ENCODE assay signal across 19 cellular contexts in the genomic region with DNA sequence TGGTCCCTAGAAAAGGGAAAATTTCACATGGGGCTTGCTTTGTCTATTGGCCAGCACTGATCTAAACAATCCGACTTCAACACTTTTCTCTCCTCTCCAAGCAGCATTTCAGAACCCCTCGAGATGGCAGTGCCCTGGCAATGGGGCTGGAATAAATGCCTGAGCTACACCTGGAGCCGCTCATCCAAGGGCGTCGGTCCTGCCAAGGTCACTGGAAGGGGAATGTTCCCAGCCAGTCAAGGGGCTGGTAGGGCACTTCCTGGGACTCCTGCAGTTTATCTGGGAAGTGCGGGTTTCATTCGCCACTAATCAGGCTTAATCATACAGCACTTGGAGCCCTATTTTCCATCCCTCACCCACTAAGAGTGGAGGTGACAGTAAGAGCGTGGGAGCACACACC.
"Had no signal": no experiment of that assay in that cellular context is flagged by ENCODE, and none has a peak within 500 bp of the region (broad histone marks: within the 10 kb centered on the region; RNA-seq: fewer than 3 reads in every experiment).

No MANE protein-coding gene starts in this region.

- H3K4me1 ChIP-seq: foreskin keratinocyte, pancreas, testis had no signal

- H3K4me1 Mint-ChIP-seq: central memory CD8-positive, alpha-beta T cell had no signal

- ATAC-seq: foreskin keratinocyte; left ventricle myocardium superior; naive thymus-derived CD4-positive, alpha-beta T cell; right cardiac atrium had no signal

- H3K9me3 ChIP-seq: neutrophil, pancreas, testis, tibial nerve had no signal

- H3K27ac ChIP-seq: foreskin keratinocyte, neutrophil, pancreas, testis, tibial nerve had no signal

- DNase-seq: erythroblast; foreskin keratinocyte; hippocampal formation; kidney glomerular epithelial cell; left ventricle myocardium superior; mesendoderm; naive thymus-derived CD4-positive, alpha-beta T cell; right cardiac atrium; small intestine; stimulated activated CD4-positive, alpha-beta T cell treated with anti-CD3 and anti-CD28 coated beads, Interleukin-12 subunit alpha, Interleukin-12 subunit beta, amount 100 ng/mL, for 4 hours; stimulated activated naive CD4-positive, alpha-beta T cell treated with Interleukin-2 at 50 U/mL for 16 hours; testis had no signal

- H3K27me3 Mint-ChIP-seq: central memory CD8-positive, alpha-beta T cell; dendritic cell treated with granulocyte-macrophage colony-stimulating factor and Interleukin-4, amounts not matched to agents 40 ng/mL and 50 ng/mL, for 4 days; naive thymus-derived CD4-positive, alpha-beta T cell; progenitor cell of endocrine pancreas had no signal

- H3K4me3 ChIP-seq: lung, pancreas, testis, tibial nerve had no signal

- H3K4me3 Mint-ChIP-seq: central memory CD8-positive, alpha-beta T cell; dendritic cell treated with granulocyte-macrophage colony-stimulating factor and Interleukin-4, amounts not matched to agents 40 ng/mL and 50 ng/mL, for 4 days; naive thymus-derived CD4-positive, alpha-beta T cell had no signal

- H3K27me3 ChIP-seq: foreskin keratinocyte, neutrophil, pancreas, testis, tibial nerve had no signal

- H3K9me3 Mint-ChIP-seq: central memory CD8-positive, alpha-beta T cell; dendritic cell treated with granulocyte-macrophage colony-stimulating factor and Interleukin-4, amounts not matched to agents 40 ng/mL and 50 ng/mL, for 4 days; naive thymus-derived CD4-positive, alpha-beta T cell had no signal

- H3K27ac Mint-ChIP-seq: dendritic cell treated with granulocyte-macrophage colony-stimulating factor and Interleukin-4, amounts not matched to agents 40 ng/mL and 50 ng/mL, for 4 days; naive thymus-derived CD4-positive, alpha-beta T cell; progenitor cell of endocrine pancreas had no signal
